Comparison of ENCODE assay signal across 9 cellular contexts in the genomic region with DNA sequence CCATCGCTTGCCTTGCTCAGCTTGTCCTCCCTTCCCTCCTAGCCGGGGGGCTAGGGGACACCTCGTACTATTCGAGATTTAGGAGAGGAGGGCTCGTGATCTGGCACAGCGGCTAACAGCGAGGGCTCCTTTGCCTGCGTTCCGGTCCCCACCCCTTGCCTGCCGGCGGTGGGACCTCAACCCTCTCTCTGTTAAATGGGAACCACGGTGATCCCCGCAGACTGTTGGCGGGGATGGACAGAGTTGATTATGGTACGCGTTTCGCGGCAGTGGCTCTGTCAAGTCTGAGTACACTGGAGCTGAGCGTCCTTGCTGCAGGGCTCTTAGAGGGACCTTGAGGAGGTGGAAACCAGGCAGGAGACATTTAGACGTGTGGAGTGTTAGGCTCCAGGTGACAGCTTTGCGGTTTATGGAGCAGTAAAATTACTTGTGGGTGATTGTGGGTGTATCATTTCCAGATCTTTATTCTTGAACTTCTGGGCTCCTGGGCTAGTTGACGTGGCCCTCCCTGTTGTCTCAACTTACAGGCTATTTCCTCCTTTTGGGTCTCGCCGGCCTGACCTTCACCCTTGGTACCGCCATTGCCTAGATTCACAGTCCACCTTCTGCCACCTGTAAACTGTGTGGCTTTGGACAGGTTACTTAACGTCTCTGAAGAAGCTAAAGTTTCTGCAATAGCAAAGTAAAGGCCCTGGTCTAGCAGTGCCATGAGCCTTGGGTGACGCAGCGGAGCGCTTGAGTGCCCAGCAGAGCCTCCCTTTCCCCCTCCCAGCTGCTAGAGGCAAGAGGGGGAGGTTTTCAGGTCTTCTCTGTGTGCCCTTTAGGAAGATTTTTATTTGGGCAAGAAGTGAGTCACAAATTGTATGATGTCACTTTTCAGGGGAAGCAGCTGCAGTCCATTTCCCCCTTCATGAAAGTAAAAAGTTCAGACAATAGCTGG. TPM values are rescaled to one million over a fixed set of nuclear protein-coding genes. Genes with fewer than 3 reads are reported as not detected.
A peak's percentile ranks its signal among the peaks of the same experiment; 100 is the strongest.
DNase-seq lines count a peak whose midpoint lies in the region; ATAC-seq and TF ChIP-seq lines count a peak whose summit lies in the region.
"Had no signal": no experiment of that assay in that cellular context is flagged by ENCODE, and none has a peak within 500 bp of the region (broad histone marks: within the 10 kb centered on the region; RNA-seq: fewer than 3 reads in every experiment).

No MANE protein-coding gene starts in this region.

- H3K36me3 Mint-ChIP-seq in naive thymus-derived CD4-positive, alpha-beta T cell: peaks cover 11 to 34% (median 20%) of the 10 kb centered on the region in 5 donors

- POLR2A ChIA-PET in naive thymus-derived CD4-positive, alpha-beta T cell (lab: Charles Lee): interaction anchor here (1.0 kb wide), 1 partner anchor 9 kb away, joined by 3 read pairs; no protein-coding TSS in a partner anchor

- H3K9me3 Mint-ChIP-seq in naive thymus-derived CD4-positive, alpha-beta T cell: peaks cover 1 to 21% (median 8%) of the 10 kb centered on the region in 11 donors

- H3K4me1 Mint-ChIP-seq in naive thymus-derived CD4-positive, alpha-beta T cell: peaks cover 36 to 55% (median 43%) of the 10 kb centered on the region in 7 donors

- peak overlapping the region; percentile 90 to 100 (median 94) for H3K4me3 Mint-ChIP-seq in naive thymus-derived CD4-positive, alpha-beta T cell

- H3K9me3 ChIP-seq in naive thymus-derived CD4-positive, alpha-beta T cell (ENCODE audit: control insufficient read depth in 2 of 3, low read length in 3 of 3): no peaks in the 10 kb centered on the region
- no peaks in the 10 kb centered on the region for H3K9me3 ChIP-seq in tibial artery

- peak overlapping the region; percentile 70 for H3K27ac ChIP-seq in naive thymus-derived CD4-positive, alpha-beta T cell (ENCODE audit: low read depth, low read length)
- H3K27ac ChIP-seq in tibial artery: peak overlapping the region; percentile 92 to 98

- ATAC-seq in HG02870 (IDR thresholded peaks at IDR 0.05; ENCODE audit: unreplicated experiment): peak; percentile 5
- ATAC-seq in naive thymus-derived CD4-positive, alpha-beta T cell: peak; percentile 45

- intact Hi-C loops in naive thymus-derived CD4-positive, alpha-beta T cell (cut with micrococcal nuclease): loop anchor here (1.0 to 10.0 kb wide), 5 partner anchors 422 to 1496 kb away; a partner anchor contains a TSS
- intact Hi-C loops in tibial artery (cut with DNase I; ENCODE audit: low total_unique reads): no loop called here

- peaks cover 6 to 11% of the 10 kb centered on the region in 2 donors for H3K4me1 ChIP-seq in naive thymus-derived CD4-positive, alpha-beta T cell (ENCODE audit: control insufficient read depth in 2 of 2, insufficient read depth in 2 of 2, low read length in 2 of 2)
- peaks cover 0 to 16% (median 8%) of the 10 kb centered on the region in 4 donors for H3K4me1 ChIP-seq in tibial artery

- H3K27ac Mint-ChIP-seq in naive thymus-derived CD4-positive, alpha-beta T cell: peak overlapping the region; percentile 53 to 96 (median 92)

- CTCF ChIA-PET in naive thymus-derived CD4-positive, alpha-beta T cell (lab: Charles Lee): interaction anchor here (0.6 to 1.1 kb wide), 2 partner anchors 423 to 506 kb away, joined by 3 read pairs; no protein-coding TSS in a partner anchor

- H3K36me3 ChIP-seq in naive thymus-derived CD4-positive, alpha-beta T cell (ENCODE audit: control insufficient read depth in 2 of 3, insufficient read depth in 3 of 3, low read length in 3 of 3): peaks cover 0 to 13% (median 0%) of the 10 kb centered on the region in 3 experiments
- H3K36me3 ChIP-seq in tibial artery: peaks cover 0 to 4% (median 0%) of the 10 kb centered on the region in 3 donors

- TF ChIP-seq CTCF in tibial artery (IDR thresholded peaks at IDR 0.05): no peak

- H3K4me3 ChIP-seq in naive thymus-derived CD4-positive, alpha-beta T cell (ENCODE audit: low read length): peak overlapping the region; percentile 96
- peak overlapping the region; percentile 91 to 98 for H3K4me3 ChIP-seq in tibial artery

- no peaks in the 10 kb centered on the region for H3K27me3 ChIP-seq in naive thymus-derived CD4-positive, alpha-beta T cell (ENCODE audit: control insufficient read depth in 2 of 2, insufficient read depth in 2 of 2, low read length in 2 of 2)
- H3K27me3 ChIP-seq in tibial artery: no peaks in the 10 kb centered on the region

- DNase-seq in activated gamma-delta T cell treated with Interleukin-2 at 50 U/mL for 16 hours: peak; percentile 17
- DNase-seq in activated gamma-delta T cell (lab: John Stamatoyannopoulos, UW): no peak
- peak; percentile 58 for DNase-seq in NCI-H510A treated with DMSO at 0.1 percent for 48 hours (lab: John Stamatoyannopoulos, UW)
- DNase-seq in activated CD8-positive, alpha-beta memory T cell treated with anti-CD3 and anti-CD28 coated beads, Interleukin-2, amount 50 U/mL, for 48 hours: peak; percentile 71
- peak; percentile 75 for DNase-seq in fibroblast of gingiva (ENCODE audit: low read depth)
- peak in 4 of 9 donors; percentile 7 to 40 (median 20) for DNase-seq in naive thymus-derived CD4-positive, alpha-beta T cell
- peak; percentile 59 to 73 for DNase-seq in tibial artery

- peaks cover 0 to 4% (median 0%) of the 10 kb centered on the region in 5 donors for H3K27me3 Mint-ChIP-seq in naive thymus-derived CD4-positive, alpha-beta T cell

RNA-seq across cellular contexts. Expression of a gene that starts 0.7 kb away (rescaled TPM):
- 10 to 100 TPM in 4 of 5 experiments, 1 to 10 TPM in 1; 8.5 to 43.4 (median 13.6) TPM for total RNA-seq in naive thymus-derived CD4-positive, alpha-beta T cell
- 10 to 100 TPM in 1 of 2 donors, 1 to 10 TPM in 1; 9.9 to 14.2 TPM for polyA plus RNA-seq in naive thymus-derived CD4-positive, alpha-beta T cell

RNA-seq across cellular contexts. Expression of a gene that starts 16.6 kb away (rescaled TPM):
- not detected for total RNA-seq in naive thymus-derived CD4-positive, alpha-beta T cell
- not detected for polyA plus RNA-seq in naive thymus-derived CD4-positive, alpha-beta T cell
- total RNA-seq: subcutaneous adipose tissue had no signal
